ENCODE assay signal across 8 cellular contexts in the genomic region with DNA sequence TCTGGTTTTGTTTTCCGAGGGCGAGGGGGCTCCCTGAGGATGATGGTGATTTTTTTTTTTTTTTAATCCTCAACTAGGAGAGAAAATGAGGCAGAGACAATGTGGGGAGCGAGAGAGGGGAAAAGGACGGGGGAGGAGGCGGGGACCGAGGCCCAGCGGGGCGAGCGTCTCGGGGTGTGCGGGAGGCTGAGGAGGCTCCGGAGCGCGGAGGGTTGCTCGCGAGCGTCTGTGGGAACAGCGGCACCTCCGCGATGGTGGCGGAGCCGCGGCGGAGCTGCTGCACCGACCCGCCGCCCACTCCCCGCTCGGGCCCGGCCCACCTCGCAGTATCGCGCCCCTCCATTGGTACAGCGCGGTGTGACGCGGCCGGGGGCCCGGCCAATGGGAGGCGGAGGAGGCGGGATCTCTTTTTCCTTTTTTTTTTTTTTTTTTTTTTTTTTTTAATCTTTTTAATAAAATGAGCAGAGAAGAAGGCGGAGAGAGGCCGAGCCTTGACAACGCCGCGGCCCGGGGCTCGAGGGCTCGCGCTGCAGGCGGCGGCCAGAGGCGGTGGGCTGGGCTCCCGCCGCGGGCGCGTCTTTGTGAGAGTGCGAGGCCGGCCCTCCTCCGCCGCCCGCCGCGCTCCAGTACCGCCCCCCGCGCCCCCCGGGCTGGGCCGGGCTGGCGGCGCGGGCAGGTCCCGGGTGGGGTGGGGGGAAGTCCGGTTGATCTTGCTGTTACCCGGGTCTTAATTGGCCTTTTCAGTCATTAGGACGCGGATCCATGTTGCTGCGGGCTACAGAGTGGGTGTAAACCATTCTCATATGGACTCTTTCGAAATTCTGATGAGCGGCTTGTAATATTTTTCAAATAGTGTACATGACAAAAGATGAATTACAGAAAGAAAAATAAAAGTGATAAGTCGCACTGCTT. TPM values are rescaled to one million over a fixed set of nuclear protein-coding genes. Genes with fewer than 3 reads are reported as not detected.
DNase-seq lines count a peak whose midpoint lies in the region; ATAC-seq and TF ChIP-seq lines count a peak whose summit lies in the region.

A gene (minus strand): TSS at position 228 of the 912 bp plus-strand sequence.

- no peak for TF ChIP-seq CTCF in right atrium auricular region (IDR thresholded peaks at IDR 0.05)
- TF ChIP-seq CTCF in uterus (IDR thresholded peaks at IDR 0.05) = peak in 2 of 4 experiments; percentile 39 to 45

- intact Hi-C loops in uterus (cut with DNase I; ENCODE audit: low total_unique reads) = no loop called here

- peak within 1 kb of the TSS; percentile 72 to 75 for H3K4me3 ChIP-seq in right atrium auricular region
- H3K4me3 ChIP-seq in uterus = peak within 1 kb of the TSS; percentile 66 to 95

- H3K9me3 ChIP-seq in right atrium auricular region (no peaks in the 10 kb centered on the region), uterus (no peaks in the 10 kb centered on the region)

- no peaks in the 10 kb centered on the region for H3K27me3 ChIP-seq in right atrium auricular region
- no peaks in the 10 kb centered on the region for H3K27me3 ChIP-seq in uterus

- H3K27ac ChIP-seq in right atrium auricular region (peak within 1 kb of the TSS; percentile 94 to 95), uterus (peak within 1 kb of the TSS; percentile 97 to 98)

- DNase-seq in NCI-H146 treated with DMSO at 0.1 percent for 48 hours (lab: John Stamatoyannopoulos, UW; ENCODE audit: unreplicated experiment) = peak; percentile 83
- DNase-seq in T-helper 2 cell = peak; percentile 93 to 98 (median 95)
- peak; percentile 43 to 94 (median 86) for DNase-seq in amygdala (lab: John Stamatoyannopoulos, UW)
- DNase-seq in right atrium auricular region (ENCODE audit: low spot score) = peak; percentile 94
- DNase-seq in putamen (ENCODE audit: low spot score) = peak; percentile 95
- DNase-seq in uterus = peak; percentile 91 to 95

- ATAC-seq in GM18499 (IDR thresholded peaks at IDR 0.05; ENCODE audit: insufficient read depth, unreplicated experiment) (peak; percentile 77), HG02884 (IDR thresholded peaks at IDR 0.05; ENCODE audit: unreplicated experiment) (peak; percentile 85)

- H3K4me1 ChIP-seq in right atrium auricular region (peaks cover 0 to 38% of the 10 kb centered on the region in 2 donors), uterus (no peaks in the 10 kb centered on the region)

- H3K36me3 ChIP-seq in right atrium auricular region (no peaks in the 10 kb centered on the region), uterus (no peaks in the 10 kb centered on the region)

- peak; percentile 96 to 98 for TF ChIP-seq POLR2A in uterus (IDR thresholded peaks at IDR 0.05)

RNA-seq across cellular contexts. Expression of the gene that starts here (rescaled TPM):
- total RNA-seq in right atrium auricular region (100 to 1,000 TPM in 1 of 2 donors, 10 to 100 TPM in 1; 99.8 to 125 TPM), uterus (1,000 to 10,000 TPM in 1 of 4 donors, 100 to 1,000 TPM in 2, 10 to 100 TPM in 1; 51.2 to 1,226 (median 253) TPM)

Comparison
In these comparisons a context has a peak if more than half of its experiments do, and no peak if none do; other contexts are left out.
1. Peak in every context shown above with its lines: DNase-seq, ATAC-seq, H3K4me3 ChIP-seq and H3K27ac ChIP-seq.